8 cellular contexts compared by ENCODE assay signal in the genomic region with DNA sequence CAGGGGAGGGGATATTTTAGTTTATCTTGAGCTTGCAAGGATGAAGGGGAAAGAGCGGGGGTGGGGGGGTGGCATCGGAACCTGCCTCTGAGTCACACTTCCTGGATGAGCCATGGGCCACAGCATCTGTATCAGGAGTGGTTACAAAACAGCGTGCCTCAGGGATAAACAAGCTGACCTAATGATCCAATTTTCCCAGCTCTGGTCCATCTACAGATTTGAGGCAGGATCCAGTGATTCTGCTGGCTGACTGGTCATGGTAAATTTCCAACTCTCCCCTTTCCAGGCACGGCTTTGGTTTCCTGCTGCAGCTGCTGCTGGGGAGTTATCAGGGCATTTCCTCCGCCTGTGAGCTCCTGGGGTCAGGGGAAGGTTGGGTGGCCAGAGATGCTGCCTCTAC. TPM values are rescaled to one million over a fixed set of nuclear protein-coding genes. Genes with fewer than 3 reads are reported as not detected.
DNase-seq lines count a peak whose midpoint lies in the region; ATAC-seq, FAIRE-seq and TF ChIP-seq lines count a peak whose summit lies in the region.

No MANE protein-coding gene starts in this region.

- no peak for ATAC-seq in T-helper 17 cell
- ATAC-seq in naive thymus-derived CD8-positive, alpha-beta T cell, result peak in 1 of 2 donors; percentile 7
- no peak for ATAC-seq in GM18873 (IDR thresholded peaks at IDR 0.05; ENCODE audit: low FRiP score, unreplicated experiment)

- no peaks in the 10 kb centered on the region for H3K27me3 Mint-ChIP-seq in T-helper 17 cell
- no peaks in the 10 kb centered on the region for H3K27me3 Mint-ChIP-seq in naive thymus-derived CD8-positive, alpha-beta T cell

- H3K27ac Mint-ChIP-seq in T-helper 17 cell, result peak overlapping the region; percentile 29
- H3K27ac Mint-ChIP-seq in naive thymus-derived CD8-positive, alpha-beta T cell, result peak overlapping the region; percentile 20 to 94 (median 74)

- no peaks in the 10 kb centered on the region for H3K36me3 Mint-ChIP-seq in T-helper 17 cell (ENCODE audit: low read depth)
- peaks cover 0 to 7% (median 2%) of the 10 kb centered on the region in 3 donors for H3K36me3 Mint-ChIP-seq in naive thymus-derived CD8-positive, alpha-beta T cell

- peak; percentile 39 for FAIRE-seq in GM19239 (lab: Jason Lieb, UNC)

- peaks cover 0 to 10% (median 3%) of the 10 kb centered on the region in 9 donors for H3K9me3 Mint-ChIP-seq in naive thymus-derived CD8-positive, alpha-beta T cell

- POLR2A ChIA-PET in naive thymus-derived CD8-positive, alpha-beta T cell (lab: Charles Lee), result interaction anchor here (1.1 to 1.9 kb wide), 6 partner anchors 13 to 110 kb away, joined by 3 to 14 read pairs (median 4); no protein-coding TSS in a partner anchor

- no peak overlapping the region for H3K4me3 ChIP-seq in cardiac fibroblast (replicated peaks in 1 of 2; ENCODE audit: low read depth in 2 of 2, low read length in 2 of 2)

- H3K4me1 Mint-ChIP-seq in T-helper 17 cell, result peaks cover 28% of the 10 kb centered on the region
- peaks cover 18 to 48% (median 47%) of the 10 kb centered on the region in 4 donors for H3K4me1 Mint-ChIP-seq in naive thymus-derived CD8-positive, alpha-beta T cell

- no peak for TF ChIP-seq CTCF in cardiac fibroblast (IDR thresholded peaks at IDR 0.05; ENCODE audit: low read depth, low read length)

- H3K9me3 ChIP-seq in T-helper 17 cell (ENCODE audit: control insufficient read depth, low read length, poor library complexity, severe bottlenecking), result no peaks in the 10 kb centered on the region

- peak overlapping the region; percentile 56 for H3K4me3 Mint-ChIP-seq in T-helper 17 cell
- peak overlapping the region in 9 of 10 donors; percentile 26 to 66 (median 54) for H3K4me3 Mint-ChIP-seq in naive thymus-derived CD8-positive, alpha-beta T cell

- no peak for DNase-seq in GM19239 (ENCODE audit: insufficient read length, low spot score)
- DNase-seq in T-helper 17 cell, result peak in 1 of 3 donors; percentile 41
- peak; percentile 89 to 91 for DNase-seq in cardiac fibroblast (ENCODE audit: low read depth in 2 of 2)
- peak in 5 of 10 donors; percentile 17 to 59 (median 43) for DNase-seq in naive thymus-derived CD8-positive, alpha-beta T cell
- DNase-seq in mesenteric fat pad (ENCODE audit: low spot score), result no peak
- no peak for DNase-seq in iPS-NIHi11 (ENCODE audit: low spot score)
- DNase-seq in NCI-H187 treated with DMSO at 0.1 percent for 48 hours (lab: John Stamatoyannopoulos, UW), result no peak

RNA-seq across cellular contexts. Expression of a gene that starts 4.8 kb away (rescaled TPM):
- total RNA-seq in T-helper 17 cell (10 to 100 TPM; 44.2 TPM), mesenteric fat pad (45.3 TPM)
- total RNA-seq in naive thymus-derived CD8-positive, alpha-beta T cell, result 10 to 100 TPM; 84.9 to 86.2 TPM
- polyA plus RNA-seq in naive thymus-derived CD8-positive, alpha-beta T cell, result 100 to 1,000 TPM in 1 of 3 donors, 10 to 100 TPM in 2; 71.5 to 122 (median 98.2) TPM

Comparison
In these comparisons a context has a peak if more than half of its experiments do, and no peak if none do; other contexts are left out.
1. DNase-seq: peak in cardiac fibroblast (2 of 2); none in GM19239 (single experiment), mesenteric fat pad (single experiment), iPS-NIHi11 (single experiment) and NCI-H187 treated with DMSO at 0.1 percent for 48 hours (single experiment).